1 cellular context compared by ENCODE assay signal in genomic region chr18:8948471-8949149, GRCh38.
TF ChIP-seq lines count a peak whose summit lies in the region.

No MANE protein-coding gene starts in this region.

TF ChIP-seq in K562, 482 proteins besides CTCF, POLR2A, EP300 and RAD21 (continued from another document and continues in another):
- TF ChIP-seq THAP12 (CRISPR knock-in tag; IDR thresholded peaks at IDR 0.05) (no peak), POU5F1 (IDR thresholded peaks at IDR 0.05; ENCODE audit: borderline replicate concordance, low read depth, low read length, partially characterized antibody) (no peak), ZNF436 (CRISPR knock-in tag; IDR thresholded peaks at IDR 0.05) (no peak), ZNF318 (IDR thresholded peaks at IDR 0.05; ENCODE audit: borderline replicate concordance in 1 of 2, low read depth in 1 of 2) (no peak), ATF7 (IDR thresholded peaks at IDR 0.05) (no peak), ZNF146 (CRISPR knock-in tag; IDR thresholded peaks at IDR 0.05; ENCODE audit: unreplicated experiment) (no peak), NFE2 (IDR thresholded peaks at IDR 0.05; ENCODE audit: low read depth) (peak; percentile 35; the same call in 1 of the 2 replicates), JUND (IDR thresholded peaks at IDR 0.05; ENCODE audit: borderline replicate concordance, low read depth, low read length) (peak; percentile 70; the same call in 1 of the 2 replicates), JUND (tag; IDR thresholded peaks at IDR 0.05; ENCODE audit: borderline replicate concordance, low read depth, low read length) (peak; percentile 67; the same call in 1 of the 3 replicates), FOXA1 (IDR thresholded peaks at IDR 0.05; ENCODE audit: borderline replicate concordance) (no peak), JUN (IDR thresholded peaks at IDR 0.05; ENCODE audit: borderline replicate concordance, low read depth, low read length) (peak; percentile 8; the same call in 1 of the 2 replicates), JUN (CRISPR knock-in tag; IDR thresholded peaks at IDR 0.05; ENCODE audit: borderline replicate concordance) (no peak), ZNF764 (CRISPR knock-in tag; IDR thresholded peaks at IDR 0.05; ENCODE audit: low read depth) (no peak), RBM22 (IDR thresholded peaks at IDR 0.05; ENCODE audit: low read depth, low read length, poor library complexity, severe bottlenecking) (no peak), FOXJ3 (CRISPR knock-in tag; IDR thresholded peaks at IDR 0.05) (no peak), PHF8 (IDR thresholded peaks at IDR 0.05; ENCODE audit: borderline replicate concordance, low read length) (no peak), DPF2 (IDR thresholded peaks at IDR 0.05) (peak; percentile 66; the same call in 1 of the 2 replicates), IFI16 (CRISPR knock-in tag; IDR thresholded peaks at IDR 0.05) (no peak), PHF21A (IDR thresholded peaks at IDR 0.05; ENCODE audit: borderline replicate concordance, low read depth) (0 out of 2 replicates have a peak, but pooled peaks have one; percentile 29), HDAC8 (tag; IDR thresholded peaks at IDR 0.05) (no peak), SIN3B (IDR thresholded peaks at IDR 0.05; ENCODE audit: low read depth) (no peak), SMAD2 (IDR thresholded peaks at IDR 0.05; ENCODE audit: low read depth, low read length) (no peak), RREB1 (CRISPR knock-in tag; IDR thresholded peaks at IDR 0.05) (no peak), ZBTB26 (CRISPR knock-in tag; IDR thresholded peaks at IDR 0.05) (no peak), MBD2 (IDR thresholded peaks at IDR 0.05; ENCODE audit: borderline replicate concordance, low read depth) (no peak), ATF3 (IDR thresholded peaks at IDR 0.05) (peak; percentile 69), ATF3 (CRISPR knock-in tag; conservative IDR thresholded peaks at IDR 0.05) (no peak), KAT7 (CRISPR knock-in tag; IDR thresholded peaks at IDR 0.05; ENCODE audit: borderline replicate concordance) (no peak), ZC3H4 (CRISPR knock-in tag; IDR thresholded peaks at IDR 0.05; ENCODE audit: borderline replicate concordance) (no peak), PPARD (CRISPR knock-in tag; IDR thresholded peaks at IDR 0.05) (no peak), ZNF589 (CRISPR knock-in tag; IDR thresholded peaks at IDR 0.05; ENCODE audit: low read depth) (no peak)
